26 cellular contexts compared by ENCODE assay signal in genomic region chr10:75940742-75941141, GRCh38.
"Had no signal": no experiment of that assay in that cellular context is flagged by ENCODE, and none has a peak within 500 bp of the region (broad histone marks: within the 10 kb centered on the region; RNA-seq: fewer than 3 reads in every experiment).

No MANE protein-coding gene starts in this region.

- H3K27ac ChIP-seq: ascending aorta, brain microvascular endothelial cell, coronary artery, dorsolateral prefrontal cortex, esophagus muscularis mucosa, foreskin keratinocyte, gastrocnemius medialis, heart left ventricle, WERI-Rb-1 had no signal

- DNase-seq: activated B cell treated with CpG ODN at 0.5 μM for 24 hours; activated CD4-positive, alpha-beta T cell treated with anti-CD3 and anti-CD28 coated beads for 48 hours; activated CD4-positive, alpha-beta T cell treated with anti-CD3 and anti-CD28 coated beads, Interleukin-2, amount 50 U/mL, for 1 hour; activated CD4-positive, alpha-beta T cell treated with anti-CD3 and anti-CD28 coated beads, Interleukin-2, amount 50 U/mL, for 48 hours; activated CD8-positive, alpha-beta memory T cell treated with anti-CD3 and anti-CD28 coated beads for 24 hours; activated CD8-positive, alpha-beta T cell treated with anti-CD3 and anti-CD28 coated beads for 36 hours; activated effector memory CD4-positive, alpha-beta T cell treated with anti-CD3 and anti-CD28 coated beads, Interleukin-2, amount 50 U/mL, for 16 hours; activated naive CD4-positive, alpha-beta T cell treated with anti-CD3 and anti-CD28 coated beads for 36 hours; activated naive CD8-positive, alpha-beta T cell treated with anti-CD3 and anti-CD28 coated beads, Interleukin-2, amount 10 ng/mL, durations not matched to agents 7 days and 5 days; activated T-cell treated with anti-CD3 and anti-CD28 coated beads, Interleukin-2, amount 50 U/mL, for 1 hour; activated T-cell treated with anti-CD3 and anti-CD28 coated beads, Interleukin-2, amount 50 U/mL, for 48 hours; brain microvascular endothelial cell; dorsolateral prefrontal cortex; effector memory CD4-positive, alpha-beta T cell; erythroblast; foreskin keratinocyte; gastrocnemius medialis; heart left ventricle; T-helper 17 cell; T1000; WERI-Rb-1 had no signal

- H3K9me3 ChIP-seq: ascending aorta, gastrocnemius medialis had no signal

- H3K27me3 ChIP-seq: ascending aorta, brain microvascular endothelial cell, esophagus muscularis mucosa, heart left ventricle had no signal

- ATAC-seq: activated CD4-positive, CD25-positive, alpha-beta regulatory T cell treated with anti-CD3 and anti-CD28 coated beads, Interleukin-2, amount 50 U/mL, for 24 hours; activated CD8-positive, alpha-beta T cell treated with anti-CD3 and anti-CD28 coated beads for 36 hours; foreskin keratinocyte; gastrocnemius medialis; heart left ventricle; T-helper 17 cell had no signal

- H3K4me3 ChIP-seq: ascending aorta, coronary artery, dorsolateral prefrontal cortex, esophagus muscularis mucosa, gastrocnemius medialis, heart left ventricle had no signal

- H3K4me1 ChIP-seq: ascending aorta, esophagus muscularis mucosa, foreskin keratinocyte, gastrocnemius medialis had no signal

- H3K36me3 ChIP-seq: ascending aorta, brain microvascular endothelial cell, esophagus muscularis mucosa, gastrocnemius medialis, heart left ventricle, WERI-Rb-1 had no signal

- FAIRE-seq: bronchial epithelial cell had no signal
